In genomic region chr2:71326968-71327367, GRCh38 we compare ENCODE assay signal across 20 cellular contexts.
"Had no signal": no experiment of that assay in that cellular context is flagged by ENCODE, and none has a peak within 500 bp of the region (broad histone marks: within the 10 kb centered on the region; RNA-seq: fewer than 3 reads in every experiment).

No MANE protein-coding gene starts in this region.

- DNase-seq: dermis blood vessel endothelial cell; dorsolateral prefrontal cortex; effector CD4-positive, alpha-beta T cell; effector memory CD4-positive, alpha-beta T cell; esophagus squamous epithelium; foreskin fibroblast; foreskin melanocyte; gastrocnemius medialis; glutamatergic neuron; head of caudate nucleus; heart right ventricle; hippocampal formation; left cardiac atrium; left lung; left ventricle myocardium superior; lower lobe of right lung; mesenchymal stem cell; mucosa of descending colon; naive B cell had no signal

- H3K36me3 ChIP-seq: esophagus squamous epithelium, gastrocnemius medialis, heart right ventricle, left lung, lower lobe of right lung had no signal

- H3K9me3 ChIP-seq: gastrocnemius medialis, mucosa of descending colon had no signal

- ATAC-seq: gastrocnemius medialis, heart right ventricle, left cardiac atrium, left lung, left ventricle myocardium superior, lower lobe of right lung, mucosa of descending colon had no signal

- H3K27ac ChIP-seq: coronary artery, dorsolateral prefrontal cortex, heart right ventricle, left lung, lower lobe of right lung had no signal

- H3K4me3 ChIP-seq: coronary artery, dorsolateral prefrontal cortex, esophagus squamous epithelium, gastrocnemius medialis, heart right ventricle, left lung, lower lobe of right lung, mucosa of descending colon had no signal
